Comparison of ENCODE assay signal across 23 cellular contexts in the genomic region with DNA sequence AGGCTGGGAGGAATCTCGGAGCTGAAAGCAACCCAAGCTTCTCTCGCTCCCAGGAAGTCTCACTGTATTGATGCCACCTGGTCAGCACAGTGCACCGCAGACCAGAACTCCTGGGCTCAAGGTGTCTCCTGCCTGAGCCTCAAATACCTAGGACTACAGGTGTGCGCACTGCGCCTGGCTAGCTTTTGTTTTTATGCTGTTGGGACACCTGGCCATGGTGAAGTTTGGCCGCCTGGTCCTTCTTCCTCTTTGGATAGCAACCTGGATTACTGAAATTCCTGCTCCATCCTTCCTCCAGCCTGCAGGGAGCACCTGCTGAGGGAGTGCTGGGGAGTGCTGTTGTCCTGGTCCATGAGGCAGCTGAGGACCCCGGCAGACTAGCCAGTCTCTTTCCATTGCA. TPM values are rescaled to one million over a fixed set of nuclear protein-coding genes. Genes with fewer than 3 reads are reported as not detected.
DNase-seq lines count a peak whose midpoint lies in the region; ATAC-seq, FAIRE-seq and TF ChIP-seq lines count a peak whose summit lies in the region.
"Had no signal": no experiment of that assay in that cellular context is flagged by ENCODE, and none has a peak within 500 bp of the region (broad histone marks: within the 10 kb centered on the region; RNA-seq: fewer than 3 reads in every experiment).

No MANE protein-coding gene starts in this region.

- no peak for TF ChIP-seq RAD21 in H1 (IDR thresholded peaks at IDR 0.05 in 1 of 2, conservative IDR thresholded peaks at IDR 0.05 in 1 of 2; ENCODE audit: low read depth in 2 of 2, low read length in 2 of 2)

- no peak overlapping the region for H2BK20ac ChIP-seq in H1 (ENCODE audit: low read length)

- peaks cover 17% of the 10 kb centered on the region; the same call in 1 of the 2 replicates for H3K4me1 ChIP-seq in HUES64 (ENCODE audit: insufficient read depth, low read length)
- peaks cover 10 to 30% (median 20%) of the 10 kb centered on the region in 4 experiments for H3K4me1 ChIP-seq in H1 (replicated peaks in 1 of 4; ENCODE audit: control insufficient read depth in 3 of 4, insufficient read depth in 4 of 4, low read length in 3 of 4)
- H3K4me1 ChIP-seq in spleen, result peaks cover 8 to 68% (median 37%) of the 10 kb centered on the region in 6 donors
- H3K4me1 ChIP-seq in OCI-LY7 (ENCODE audit: insufficient read depth, low read length, poor library complexity, severe bottlenecking), result no peaks in the 10 kb centered on the region
- H3K4me1 ChIP-seq: BE2C had no signal

- peaks cover 10% of the 10 kb centered on the region for H3K4me1 Mint-ChIP-seq in activated CD8-positive, alpha-beta T cell treated with anti-CD3 and anti-CD28 coated beads, Interleukin-2, amount 10 ng/mL, durations not matched to agents 7 days and 5 days (ENCODE audit: low read depth)
- no peaks in the 10 kb centered on the region for H3K4me1 Mint-ChIP-seq in activated CD8-positive, alpha-beta T cell treated with anti-CD3 and anti-CD28 coated beads for 36 hours (ENCODE audit: low read depth)

- H3K4me3 ChIP-seq in HUES64 (ENCODE audit: low read length) (no peak overlapping the region), H1 (ENCODE audit: extremely low read depth in 1 of 4, insufficient read depth in 2 of 4, low read depth in 3 of 4, low read length in 4 of 4) (no peak overlapping the region; a peak in 1 of 8 replicates), spleen (no peak overlapping the region), OCI-LY7 (ENCODE audit: low read depth, low read length, poor library complexity, severe bottlenecking) (no peak overlapping the region)
- H3K4me3 ChIP-seq: GM23248 had no signal

- H3K27me3 ChIP-seq in HUES64 (ENCODE audit: insufficient read depth, low read length) (no peaks in the 10 kb centered on the region), H1 (replicated peaks in 1 of 4; ENCODE audit: control insufficient read depth in 3 of 4, extremely low read depth in 1 of 4, insufficient read depth in 3 of 4, low read length in 3 of 4) (no peaks in the 10 kb centered on the region), spleen (replicated peaks in 1 of 7) (no peaks in the 10 kb centered on the region)

- 81% methylated on average over 7 of the region's 7 CpGs for WGBS in HUES64
- 50% methylated on average over 7 of the region's 7 CpGs; no CpG with 5 or more reads in 1 of the 2 experiments for WGBS in H1 (ENCODE audit: extremely low coverage in 1 of 2, insufficient coverage in 1 of 2, insufficient read length in 1 of 2, insufficient replicate concordance in 2 of 2, low coverage in 1 of 2, low lambda C conversion rate in 2 of 2, missing lambda C conversion rate in 1 of 2), 2 experiments
- 90 to 98% (median 92%) methylated on average over 5 to 7 of the region's 7 CpGs for WGBS in spleen, 5 donors

- no peaks in the 10 kb centered on the region; the same call in 1 of the 2 replicates for H3K79me1 ChIP-seq in H1 (ENCODE audit: low read depth, low read length)

- H3K18ac ChIP-seq in H1 (ENCODE audit: extremely low read depth, low read length), result peak overlapping the region; percentile 0; the same call in 1 of the 2 replicates

- H3K36me3 ChIP-seq in HUES64 (ENCODE audit: insufficient read depth, low read length), result peaks cover 23% of the 10 kb centered on the region
- H3K36me3 ChIP-seq in H1 (ENCODE audit: control insufficient read depth in 2 of 4, insufficient read depth in 4 of 4, low read length in 3 of 4), result peaks cover 0 to 6% (median 0%) of the 10 kb centered on the region in 4 experiments; a peak in 2 of 8 replicates
- H3K36me3 ChIP-seq in spleen, result peaks cover 0 to 53% (median 30%) of the 10 kb centered on the region in 6 donors
- peaks cover 47% of the 10 kb centered on the region for H3K36me3 ChIP-seq in OCI-LY7 (ENCODE audit: insufficient read depth, low read length)
- H3K36me3 ChIP-seq: BE2C had no signal

- H3K9me2 ChIP-seq in OCI-LY7 (ENCODE audit: insufficient read depth, low read length), result no peaks in the 10 kb centered on the region

- peak overlapping the region; percentile 69 for H3K4ac ChIP-seq in H1 (replicated peaks; ENCODE audit: insufficient read length, low read depth, low read length)

- intact Hi-C loops in activated CD8-positive, alpha-beta T cell treated with anti-CD3 and anti-CD28 coated beads for 36 hours (cut with micrococcal nuclease), result no loop called here
- intact Hi-C loops in spleen (cut with DNase I; ENCODE audit: low total_unique reads) (no loop called here), OCI-LY7 (cut with micrococcal nuclease; ENCODE audit: unreplicated experiment) (no loop called here)

- H3K4me3 Mint-ChIP-seq in activated CD8-positive, alpha-beta T cell treated with anti-CD3 and anti-CD28 coated beads, Interleukin-2, amount 10 ng/mL, durations not matched to agents 7 days and 5 days, result no peak overlapping the region
- H3K4me3 Mint-ChIP-seq in activated CD8-positive, alpha-beta T cell treated with anti-CD3 and anti-CD28 coated beads for 36 hours, result no peak overlapping the region
- H3K4me3 Mint-ChIP-seq: CD4-positive, CD25-positive, alpha-beta regulatory T cell had no signal

- H2BK15ac ChIP-seq in H1 (ENCODE audit: low read length), result 0 out of 2 replicates have a peak overlapping the region, but pooled peaks have one; percentile 12

- H2BK5ac ChIP-seq in H1 (ENCODE audit: low read depth, low read length), result peak overlapping the region; percentile 4; the same call in 1 of the 2 replicates

- no peak overlapping the region for H2BK120ac ChIP-seq in H1 (replicated peaks; ENCODE audit: low read depth, low read length)

- no peak overlapping the region for H3K56ac ChIP-seq in H1 (replicated peaks; ENCODE audit: insufficient read length, low read depth, low read length)

- TF ChIP-seq POLR2A in H1 (IDR thresholded peaks at IDR 0.05; ENCODE audit: control extremely low read depth in 1 of 2, low read depth in 2 of 2, low read length in 2 of 2), result no peak
- no peak for TF ChIP-seq POLR2A in spleen (IDR thresholded peaks at IDR 0.05)

- H3K14ac ChIP-seq in H1 (ENCODE audit: insufficient read length), result no peak overlapping the region

- peaks cover 47% of the 10 kb centered on the region for H3K36me3 Mint-ChIP-seq in activated CD8-positive, alpha-beta T cell treated with anti-CD3 and anti-CD28 coated beads, Interleukin-2, amount 10 ng/mL, durations not matched to agents 7 days and 5 days (ENCODE audit: low read depth)
- peaks cover 31% of the 10 kb centered on the region for H3K36me3 Mint-ChIP-seq in activated CD8-positive, alpha-beta T cell treated with anti-CD3 and anti-CD28 coated beads for 36 hours (ENCODE audit: low read depth)

- H3K23me2 ChIP-seq in H1 (ENCODE audit: low read depth, low read length), result no peaks in the 10 kb centered on the region

- FAIRE-seq in H1 (lab: Jason Lieb, UNC), result no peak
- FAIRE-seq: D721Med, HTR-8/SVneo had no signal

- H4K20me1 ChIP-seq in H1 (replicated peaks in 1 of 2; ENCODE audit: control insufficient read depth in 1 of 2, insufficient read depth in 2 of 2, low read length in 2 of 2) (no peaks in the 10 kb centered on the region), OCI-LY7 (ENCODE audit: insufficient read depth, low read length) (no peaks in the 10 kb centered on the region)

- DNase-seq in activated CD8-positive, alpha-beta T cell treated with anti-CD3 and anti-CD28 coated beads, Interleukin-2, amount 10 ng/mL, durations not matched to agents 7 days and 5 days, result no peak
- no peak for DNase-seq in activated CD8-positive, alpha-beta T cell treated with anti-CD3 and anti-CD28 coated beads for 36 hours
- no peak for DNase-seq in H1 (ENCODE audit: low read depth in 1 of 2, low spot score in 2 of 2)
- peak; percentile 61 for DNase-seq in spleen
- no peak for DNase-seq in OCI-LY7 (ENCODE audit: low spot score)
- DNase-seq: BE2C; CD4-positive, CD25-positive, alpha-beta regulatory T cell; GM23248; IMR-90; MM.1S; NCI-H2081; NCI-H2227 treated with DMSO at 0.1 percent for 48 hours; NCI-H526 treated with DMSO at 0.1 percent for 48 hours; SHP77 had no signal

- TF ChIP-seq EP300 in H1 (IDR thresholded peaks at IDR 0.05; ENCODE audit: borderline replicate concordance in 1 of 2, low read depth in 2 of 2, low read length in 2 of 2), result no peak

- no peaks in the 10 kb centered on the region for H3K27me3 Mint-ChIP-seq in activated CD8-positive, alpha-beta T cell treated with anti-CD3 and anti-CD28 coated beads, Interleukin-2, amount 10 ng/mL, durations not matched to agents 7 days and 5 days (ENCODE audit: low read depth)
- no peaks in the 10 kb centered on the region for H3K27me3 Mint-ChIP-seq in activated CD8-positive, alpha-beta T cell treated with anti-CD3 and anti-CD28 coated beads for 36 hours
- H3K27me3 Mint-ChIP-seq: CD4-positive, CD25-positive, alpha-beta regulatory T cell had no signal

- no peak overlapping the region for H2AK5ac ChIP-seq in H1 (ENCODE audit: low read depth, low read length)

- H3K9me3 Mint-ChIP-seq in activated CD8-positive, alpha-beta T cell treated with anti-CD3 and anti-CD28 coated beads, Interleukin-2, amount 10 ng/mL, durations not matched to agents 7 days and 5 days (ENCODE audit: insufficient read depth), result no peaks in the 10 kb centered on the region
- H3K9me3 Mint-ChIP-seq in activated CD8-positive, alpha-beta T cell treated with anti-CD3 and anti-CD28 coated beads for 36 hours, result no peaks in the 10 kb centered on the region

- H4K8ac ChIP-seq in H1 (ENCODE audit: extremely low read depth, insufficient read depth, low read length), result peak overlapping the region; percentile 1; the same call in 1 of the 2 replicates

- CTCF ChIA-PET in activated CD8-positive, alpha-beta T cell treated with anti-CD3 and anti-CD28 coated beads, Interleukin-2, amount 10 ng/mL, durations not matched to agents 7 days and 5 days (lab: Charles Lee), result interaction anchor here (0.9 to 2.9 kb wide), 3 partner anchors 37 to 55 kb away, joined by 3 to 10 read pairs (median 6); no protein-coding TSS in a partner anchor
- CTCF ChIA-PET in activated CD8-positive, alpha-beta T cell treated with anti-CD3 and anti-CD28 coated beads for 36 hours (lab: Charles Lee), result interaction anchor here (1.0 kb wide), 1 partner anchor 42 kb away, joined by 4 read pairs; no protein-coding TSS in a partner anchor
- CTCF ChIA-PET in H1 (lab: Charles Lee; ENCODE audit: partially characterized antibody) (interaction anchor here (0.7 to 6.1 kb wide), 6 partner anchors 12 to 98 kb away, joined by 3 to 46 read pairs (median 6); no protein-coding TSS in a partner anchor), OCI-LY7 (lab: Charles Lee; ENCODE audit: unreplicated experiment) (interaction anchor here (1.1 kb wide), 1 partner anchor 60 kb away, joined by 4 read pairs; no protein-coding TSS in a partner anchor)

- BruUV-seq in OCI-LY7 (replicated peaks; lab: Mats Ljungman, UMichigan), result no TSS peak

- no peak overlapping the region for H2BK12ac ChIP-seq in H1 (ENCODE audit: low read depth, low read length)

- H3K9me3 ChIP-seq in HUES64 (ENCODE audit: insufficient read depth, low read depth, low read length) (no peaks in the 10 kb centered on the region), H1 (ENCODE audit: insufficient read depth in 2 of 2, low read depth in 1 of 2, low read length in 1 of 2) (no peaks in the 10 kb centered on the region), spleen (no peaks in the 10 kb centered on the region), OCI-LY7 (ENCODE audit: low read length) (no peaks in the 10 kb centered on the region)
- H3K9me3 ChIP-seq: BE2C had no signal

- H3K23ac ChIP-seq in H1 (ENCODE audit: insufficient read length), result no peak overlapping the region

- no peak for ATAC-seq in activated CD8-positive, alpha-beta T cell treated with anti-CD3 and anti-CD28 coated beads, Interleukin-2, amount 10 ng/mL, durations not matched to agents 7 days and 5 days
- no peak for ATAC-seq in activated CD8-positive, alpha-beta T cell treated with anti-CD3 and anti-CD28 coated beads for 36 hours
- ATAC-seq in HG02884 (IDR thresholded peaks at IDR 0.05; ENCODE audit: unreplicated experiment), result no peak
- no peak for ATAC-seq in GM18519 (IDR thresholded peaks at IDR 0.05; ENCODE audit: low FRiP score, unreplicated experiment)
- ATAC-seq: HCT116 had no signal

- peak overlapping the region; percentile 30 for H3K27ac Mint-ChIP-seq in activated CD8-positive, alpha-beta T cell treated with anti-CD3 and anti-CD28 coated beads, Interleukin-2, amount 10 ng/mL, durations not matched to agents 7 days and 5 days
- no peak overlapping the region for H3K27ac Mint-ChIP-seq in activated CD8-positive, alpha-beta T cell treated with anti-CD3 and anti-CD28 coated beads for 36 hours

- no peak for TF ChIP-seq CTCF in activated CD8-positive, alpha-beta T cell treated with anti-CD3 and anti-CD28 coated beads for 36 hours (IDR thresholded peaks at IDR 0.05)
- TF ChIP-seq CTCF in H1 (IDR thresholded peaks at IDR 0.05; ENCODE audit: control extremely low read depth in 1 of 3, insufficient read depth in 1 of 3, low read depth in 1 of 3, low read length in 3 of 3) (no peak), spleen (IDR thresholded peaks at IDR 0.05 in 8 of 11, conservative IDR thresholded peaks at IDR 0.05 in 3 of 11) (no peak), OCI-LY7 (conservative IDR thresholded peaks at IDR 0.05; ENCODE audit: low read length) (no peak)

- H3K27ac ChIP-seq in HUES64 (ENCODE audit: low read depth, low read length), result peak overlapping the region; percentile 20; the same call in 1 of the 2 replicates
- H3K27ac ChIP-seq in H1 (ENCODE audit: low read depth, low read length), result no peak overlapping the region
- H3K27ac ChIP-seq in spleen, result peak overlapping the region in 2 of 8 donors; percentile 56 to 72
- no peak overlapping the region for H3K27ac ChIP-seq in OCI-LY7 (ENCODE audit: low read depth, low read length, poor library complexity, severe bottlenecking)
- H3K27ac ChIP-seq: 22Rv1, GM23248, KMS-11, RWPE1 had no signal

- H3K4me2 ChIP-seq in H1 (ENCODE audit: insufficient read depth in 1 of 2, low read depth in 2 of 2, low read length in 2 of 2) (peak overlapping the region; percentile 47 to 53; a peak in 3 of 4 replicates), OCI-LY7 (ENCODE audit: low read length) (no peak overlapping the region)
- H3K4me2 ChIP-seq: KMS-11 had no signal

- peak overlapping the region; percentile 22 for H4K91ac ChIP-seq in H1 (replicated peaks; ENCODE audit: insufficient read length, low read length)

- no peaks in the 10 kb centered on the region for H3K79me2 ChIP-seq in H1 (ENCODE audit: control insufficient read depth in 1 of 2, insufficient read depth in 2 of 2, low read length in 2 of 2)
- no peaks in the 10 kb centered on the region for H3K79me2 ChIP-seq in OCI-LY7 (ENCODE audit: insufficient read depth, low read depth, low read length)

- H4K5ac ChIP-seq in H1 (ENCODE audit: insufficient read length, low read depth, low read length), result peak overlapping the region; percentile 9

- H3K9ac ChIP-seq in HUES64 (ENCODE audit: low read depth, low read length), result no peak overlapping the region
- no peak overlapping the region for H3K9ac ChIP-seq in H1 (replicated peaks in 1 of 4; ENCODE audit: extremely low read depth in 1 of 4, low read depth in 3 of 4, low read length in 3 of 4)
- H3K9ac ChIP-seq: GM23248, KMS-11 had no signal

- POLR2A ChIA-PET in activated CD8-positive, alpha-beta T cell treated with anti-CD3 and anti-CD28 coated beads, Interleukin-2, amount 10 ng/mL, durations not matched to agents 7 days and 5 days (lab: Charles Lee), result interaction anchor here (1.2 kb wide), 1 partner anchor 33 kb away, joined by 3 read pairs; no protein-coding TSS in a partner anchor
- POLR2A ChIA-PET in activated CD8-positive, alpha-beta T cell treated with anti-CD3 and anti-CD28 coated beads for 36 hours (lab: Charles Lee), result interaction anchor here (0.7 to 1.6 kb wide), 3 partner anchors 11 to 15 kb away, joined by 3 to 4 read pairs (median 3); no protein-coding TSS in a partner anchor
- POLR2A ChIA-PET in H1 (lab: Charles Lee; ENCODE audit: partially characterized antibody), result interaction anchor here (1.1 to 1.7 kb wide), 6 partner anchors 25 to 47 kb away, joined by 3 to 7 read pairs (median 3); no protein-coding TSS in a partner anchor
- POLR2A ChIA-PET in OCI-LY7 (lab: Charles Lee), result interaction anchor here (0.7 kb wide), 1 partner anchor 21 kb away, joined by 3 read pairs; no protein-coding TSS in a partner anchor

- H2AFZ ChIP-seq in H1 (ENCODE audit: low read length), result no peak overlapping the region
- no peak overlapping the region for H2AFZ ChIP-seq in OCI-LY7 (ENCODE audit: low read length)
- H2AFZ ChIP-seq: GM23248 had no signal

RNA-seq across cellular contexts. Expression of gene COTL1, which starts 56.6 kb away (rescaled TPM):
- 100 to 1,000 TPM; 837 to 887 TPM for total RNA-seq in activated CD8-positive, alpha-beta T cell treated with anti-CD3 and anti-CD28 coated beads, Interleukin-2, amount 10 ng/mL, durations not matched to agents 7 days and 5 days
- total RNA-seq in activated CD8-positive, alpha-beta T cell treated with anti-CD3 and anti-CD28 coated beads for 36 hours, result 100 to 1,000 TPM; 664 to 677 TPM
- polyA plus RNA-seq in HUES64 (2013, experiment 1 of 2), result 158 TPM
- polyA plus RNA-seq in HUES64 (2013, experiment 2 of 2), result 213 TPM
- total RNA-seq in H1 (2021; fragmentation: NEBNext Ultra II Directional; extraction: Animal tissue kit (Norgen Biotek cat#: 25700)), result 183 TPM in 2 replicates
- 59.2 and 89.0 TPM in 2 replicates for polyA plus RNA-seq in H1 (2011; rRNA removed)
- 69.0 TPM for polyA plus RNA-seq in H1 (2011; cell fraction: cytosol; rRNA removed)
- polyA plus RNA-seq in H1 (2011; cell fraction: nucleus; rRNA removed), result 66.9 TPM
- 130 to 155 TPM (median 146 TPM) in 4 replicates for polyA plus RNA-seq in H1 (2012, experiment 1 of 2)
- 218 TPM for polyA plus RNA-seq in H1 (2012, experiment 2 of 2)
- 116 TPM for polyA plus RNA-seq in H1 (2013, experiment 1 of 2)
- 122 TPM for polyA plus RNA-seq in H1 (2013, experiment 2 of 2)
- 20.0 and 39.8 TPM in 2 replicates for polyA minus RNA-seq in H1 (2011; rRNA and poly(A)+ RNA removed)
- 41.8 TPM for polyA minus RNA-seq in H1 (2011; cell fraction: cytosol; rRNA and poly(A)+ RNA removed)
- 27.7 TPM for polyA minus RNA-seq in H1 (2011; cell fraction: nucleus; rRNA and poly(A)+ RNA removed)
- total RNA-seq in spleen, result 100 to 1,000 TPM; 284 to 655 (median 457) TPM
- 100 to 1,000 TPM; 298 to 449 (median 303) TPM for polyA plus RNA-seq in spleen
- 119 and 125 TPM in 2 replicates for total RNA-seq in OCI-LY7 (2014; rRNA removed; shearing (Covaris generic))
- 214 and 232 TPM in 2 replicates for total RNA-seq in OCI-LY7 (2022)

RNA-seq across cellular contexts. Expression of gene MEAK7, which starts 56.8 kb away (rescaled TPM):
- total RNA-seq in activated CD8-positive, alpha-beta T cell treated with anti-CD3 and anti-CD28 coated beads, Interleukin-2, amount 10 ng/mL, durations not matched to agents 7 days and 5 days, result 10 to 100 TPM; 62.3 to 72.4 TPM
- total RNA-seq in activated CD8-positive, alpha-beta T cell treated with anti-CD3 and anti-CD28 coated beads for 36 hours, result 10 to 100 TPM; 21.1 to 22.4 TPM
- 10.2 TPM for polyA plus RNA-seq in HUES64 (2013, experiment 1 of 2)
- 10.7 TPM for polyA plus RNA-seq in HUES64 (2013, experiment 2 of 2)
- total RNA-seq in H1 (2021; fragmentation: NEBNext Ultra II Directional; extraction: Animal tissue kit (Norgen Biotek cat#: 25700)), result 19.0 and 19.6 TPM in 2 replicates
- polyA plus RNA-seq in H1 (2011; rRNA removed) (9.6 and 13.6 TPM in 2 replicates), spleen (1 to 10 TPM; 1.5 to 2.7 (median 1.5) TPM)
- 14.1 TPM for polyA plus RNA-seq in H1 (2011; cell fraction: cytosol; rRNA removed)
- polyA plus RNA-seq in H1 (2011; cell fraction: nucleus; rRNA removed), result 14.5 TPM
- polyA plus RNA-seq in H1 (2012, experiment 1 of 2), result 12.3 to 15.0 TPM (median 12.8 TPM) in 4 replicates
- polyA plus RNA-seq in H1 (2012, experiment 2 of 2), result 6.5 TPM
- polyA plus RNA-seq in H1 (2013, experiment 1 of 2), result 6.0 TPM
- 5.3 TPM for polyA plus RNA-seq in H1 (2013, experiment 2 of 2)
- polyA minus RNA-seq in H1 (2011; rRNA and poly(A)+ RNA removed), result 15.7 and 18.2 TPM in 2 replicates
- 18.6 TPM for polyA minus RNA-seq in H1 (2011; cell fraction: cytosol; rRNA and poly(A)+ RNA removed)
- polyA minus RNA-seq in H1 (2011; cell fraction: nucleus; rRNA and poly(A)+ RNA removed), result 16.5 TPM
- total RNA-seq in spleen (10 to 100 TPM in 5 of 7 donors, 1 to 10 TPM in 2; 9.4 to 14.9 (median 11.1) TPM), OCI-LY7 (2022) (20.5 and 23.3 TPM in 2 replicates)
- total RNA-seq in OCI-LY7 (2014; rRNA removed; shearing (Covaris generic)), result 9.6 and 12.0 TPM in 2 replicates
